1 cellular context compared by ENCODE assay signal in genomic region chr11:105609832-105610781, GRCh38.
A peak's percentile ranks its signal among the peaks of the same experiment; 100 is the strongest.
TF ChIP-seq lines count a peak whose summit lies in the region.

Gene GRIA4, plus strand, starts transcription at chr11:105610073. Its CDS starts 925 bp downstream, at chr11:105610998.

TF ChIP-seq in WTC11, 78 proteins besides CTCF, POLR2A, EP300 and RAD21 (continued from another document):
- peak; percentile 44; the same call in 1 of the 2 replicates for TF ChIP-seq ZNF121 (CRISPR knock-in tag; IDR thresholded peaks at IDR 0.05)
